ENCODE assay signal across 15 cellular contexts in the genomic region with DNA sequence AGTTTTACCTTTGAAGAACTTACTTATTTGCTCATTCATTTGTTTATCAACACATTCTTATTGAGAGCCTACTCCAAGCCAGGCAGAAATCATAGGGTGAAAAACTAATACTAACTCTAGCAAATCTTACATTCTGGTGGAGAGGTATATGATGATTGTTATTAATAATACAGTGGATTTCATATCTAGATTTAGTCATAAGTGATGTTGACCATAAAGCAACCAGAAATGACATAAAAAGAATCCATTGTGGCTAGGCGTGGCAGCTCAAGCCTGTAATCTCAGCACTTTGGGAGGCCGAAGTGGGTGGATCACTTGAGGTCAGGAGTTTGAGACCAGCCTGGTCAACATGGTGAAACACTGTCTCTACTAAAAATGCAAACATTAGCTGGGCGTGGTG. TPM values are rescaled to one million over a fixed set of nuclear protein-coding genes. Genes with fewer than 3 reads are reported as not detected.
DNase-seq lines count a peak whose midpoint lies in the region; ATAC-seq and TF ChIP-seq lines count a peak whose summit lies in the region.
"Had no signal": no experiment of that assay in that cellular context is flagged by ENCODE, and none has a peak within 500 bp of the region (broad histone marks: within the 10 kb centered on the region; RNA-seq: fewer than 3 reads in every experiment).

No MANE protein-coding gene starts in this region.

- H3K27me3 ChIP-seq in KMS-11 (ENCODE audit: insufficient read depth, low read depth) = no peaks in the 10 kb centered on the region
- no peaks in the 10 kb centered on the region for H3K27me3 ChIP-seq in sigmoid colon
- H3K27me3 ChIP-seq: BLaER1 treated with 17β-estradiol and CSF1 and Interleukin-3, amounts not matched to agents 10 nM and 100 nM; pancreas had no signal

- TF ChIP-seq CTCF in CD14-positive monocyte (IDR thresholded peaks at IDR 0.05) (no peak), KMS-11 (conservative IDR thresholded peaks at IDR 0.05; ENCODE audit: low read depth, low read length) (no peak), epithelial cell of proximal tubule (conservative IDR thresholded peaks at IDR 0.05; ENCODE audit: low read depth, low read length) (no peak), sigmoid colon (IDR thresholded peaks at IDR 0.05) (no peak)

- H3K27ac Mint-ChIP-seq in CD14-positive monocyte = peak overlapping the region; percentile 5 to 74 (median 20)

- no peaks in the 10 kb centered on the region for H3K9me3 Mint-ChIP-seq in CD14-positive monocyte

- peaks cover 32 to 39% of the 10 kb centered on the region in 2 donors for H3K36me3 Mint-ChIP-seq in CD14-positive monocyte

- POLR2A ChIA-PET in HEK293T (lab: Yijun Ruan, JAX) = no interaction called here

- no peaks in the 10 kb centered on the region for H3K27me3 Mint-ChIP-seq in CD14-positive monocyte (ENCODE audit: low read depth in 3 of 3)

- no peak for ATAC-seq in HG03432 (IDR thresholded peaks at IDR 0.05; ENCODE audit: unreplicated experiment)
- ATAC-seq: pancreas had no signal

- intact Hi-C loops in CD14-positive monocyte (cut with micrococcal nuclease) = no loop called here
- intact Hi-C loops in sigmoid colon (cut with DNase I) = no loop called here

- H3K9me3 ChIP-seq in sigmoid colon = no peaks in the 10 kb centered on the region
- H3K9me3 ChIP-seq: pancreas had no signal

- H3K4me3 Mint-ChIP-seq in CD14-positive monocyte = peak overlapping the region; percentile 31 to 69

- TF ChIP-seq POLR2A in sigmoid colon (IDR thresholded peaks at IDR 0.05) = no peak

- peak overlapping the region; percentile 73; the same call in 1 of the 2 replicates for H3K27ac ChIP-seq in KMS-11
- H3K27ac ChIP-seq in sigmoid colon = peak overlapping the region in 2 of 4 donors; percentile 57 to 58
- H3K27ac ChIP-seq: VCaP had no signal

- H3K9ac ChIP-seq in KMS-11 = peak overlapping the region; percentile 14; the same call in 1 of the 2 replicates

- H3K36me3 ChIP-seq in KMS-11 (ENCODE audit: insufficient read depth) (no peaks in the 10 kb centered on the region), sigmoid colon (peaks cover 0 to 14% (median 0%) of the 10 kb centered on the region in 4 donors)
- H3K36me3 ChIP-seq: pancreas had no signal

- CTCF ChIA-PET in HEK293T (lab: Yijun Ruan, JAX) = no interaction called here

- H2AFZ ChIP-seq in KMS-11 (ENCODE audit: low read depth) = no peak overlapping the region

- peaks cover 42% of the 10 kb centered on the region for H3K4me1 Mint-ChIP-seq in CD14-positive monocyte

- WGBS in sigmoid colon, 2 donors = 52 to 72% methylated on average over 3 of the region's 3 CpGs

- H3K4me3 ChIP-seq in KMS-11 (IDR thresholded peaks at IDR 0.05; ENCODE audit: insufficient read depth, low read depth, low read length) = no peak overlapping the region
- H3K4me3 ChIP-seq in epithelial cell of proximal tubule (ENCODE audit: low read depth, low read length) = peak overlapping the region; percentile 32
- peak overlapping the region in 3 of 4 donors; percentile 5 to 18 (median 11) for H3K4me3 ChIP-seq in sigmoid colon

- DNase-seq in CD14-positive monocyte (ENCODE audit: low spot score) (no peak), epithelial cell of proximal tubule (ENCODE audit: low read depth) (no peak), sigmoid colon (no peak), NCI-H2107 (lab: John Stamatoyannopoulos, UW) (no peak), HEK293T (ENCODE audit: extremely low spot score) (no peak), SW 1271 (lab: John Stamatoyannopoulos, UW) (no peak)
- DNase-seq: activated CD8-positive, alpha-beta memory T cell treated with anti-CD3 and anti-CD28 coated beads, Interleukin-2, amount 50 U/mL, for 48 hours; mesendoderm; NCI-H1092; pancreas; stimulated activated CD4-positive, alpha-beta T cell treated with anti-CD3 and anti-CD28 coated beads, Interleukin-15, amount 100 ng/mL, for 24 hours had no signal

- H4K20me1 ChIP-seq in KMS-11 (ENCODE audit: insufficient read depth) = no peaks in the 10 kb centered on the region

- peaks cover 20% of the 10 kb centered on the region; the same call in 1 of the 2 replicates for H3K79me2 ChIP-seq in KMS-11 (ENCODE audit: insufficient read depth, low read depth)

- TF ChIP-seq EP300 in sigmoid colon (IDR thresholded peaks at IDR 0.05) = no peak

- H3K4me2 ChIP-seq in KMS-11 = peak overlapping the region; percentile 65; the same call in 1 of the 2 replicates

- H3K4me1 ChIP-seq in KMS-11 (ENCODE audit: low read depth, poor library complexity, severe bottlenecking) = peaks cover 48% of the 10 kb centered on the region
- H3K4me1 ChIP-seq in sigmoid colon = peaks cover 0 to 51% (median 24%) of the 10 kb centered on the region in 4 donors

TF ChIP-seq in HEK293T, 16 proteins besides CTCF, POLR2A, EP300 and RAD21:
- no peak for TF ChIP-seq NFRKB (IDR thresholded peaks at IDR 0.05)
- TF ChIP-seq SP1 (IDR thresholded peaks at IDR 0.05) = no peak
- no peak for TF ChIP-seq ELF4 (IDR thresholded peaks at IDR 0.05)
- TF ChIP-seq FOXM1 (IDR thresholded peaks at IDR 0.05; ENCODE audit: borderline replicate concordance) = no peak
- TF ChIP-seq LEF1 (IDR thresholded peaks at IDR 0.05; ENCODE audit: borderline replicate concordance) = no peak
- no peak for TF ChIP-seq SUZ12 (IDR thresholded peaks at IDR 0.05)
- no peak for TF ChIP-seq FOXK2 (IDR thresholded peaks at IDR 0.05)
- no peak for TF ChIP-seq PKNOX1 (IDR thresholded peaks at IDR 0.05)

RNA-seq across cellular contexts. Expression of gene IL20RB, which starts 26.2 kb away (rescaled TPM):
- polyA plus RNA-seq in CD14-positive monocyte (under 1 TPM in 1 of 2 donors, not detected in 1; 0.16 TPM), sigmoid colon (1 to 10 TPM in 2 of 3 donors, not detected in 1; 1.2 to 1.5 TPM)
- total RNA-seq in epithelial cell of proximal tubule (0.14 TPM in 1 of 2 replicates, not detected in the other), sigmoid colon (1 to 10 TPM in 1 of 4 donors, under 1 TPM in 2, not detected in 1; 0.28 to 1.8 (median 0.54) TPM)
